24 cellular contexts compared by ENCODE assay signal in the genomic region with DNA sequence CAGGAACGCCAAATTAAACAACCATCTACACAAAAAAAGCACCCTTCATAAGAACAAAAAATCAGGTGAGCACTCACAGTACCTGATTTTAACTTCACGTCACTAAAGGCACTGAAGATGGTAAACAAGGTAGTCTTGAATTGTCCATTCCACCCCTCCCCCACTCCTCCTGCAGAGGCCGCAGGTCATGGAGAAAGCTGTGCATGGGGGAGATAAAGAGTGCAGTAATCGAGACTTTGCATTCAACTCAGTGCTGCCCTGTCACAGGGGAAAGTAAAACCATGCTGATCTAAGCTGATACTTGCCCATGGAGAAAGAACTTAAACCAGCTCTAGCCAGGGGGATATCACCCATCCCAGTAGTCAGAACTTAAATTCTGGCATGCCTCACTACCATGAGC.
"Had no signal": no experiment of that assay in that cellular context is flagged by ENCODE, and none has a peak within 500 bp of the region (broad histone marks: within the 10 kb centered on the region; RNA-seq: fewer than 3 reads in every experiment).

No MANE protein-coding gene starts in this region.

- H3K27me3 ChIP-seq: neural progenitor cell, ovary, right lobe of liver, sigmoid colon, stomach, thyroid gland, tibial nerve, upper lobe of left lung, vagina had no signal

- H3K9ac ChIP-seq: neural progenitor cell, parathyroid adenoma had no signal

- H3K4me1 ChIP-seq: neural progenitor cell, parathyroid adenoma, psoas muscle, right lobe of liver, sigmoid colon, stomach, thyroid gland, tibial nerve, upper lobe of left lung, vagina had no signal

- ATAC-seq: psoas muscle; right cardiac atrium; right lobe of liver; stimulated activated effector memory CD8-positive, alpha-beta T cell treated with anti-CD3 and anti-CD28 coated beads, Interleukin-12 subunit alpha, Interleukin-12 subunit beta, amount 100 ng/mL, for 72 hours; stimulated activated naive B cell treated with anti-CD40 and anti-IgM and Interleukin-4, amounts not matched to agents 10 μg/mL and 1 μg/mL and 100 μg/mL, for 72 hours had no signal

- H3K4me2 ChIP-seq: neural progenitor cell had no signal

- H2AFZ ChIP-seq: neural progenitor cell, parathyroid adenoma had no signal

- FAIRE-seq: small intestine had no signal

- H3K9me3 ChIP-seq: ovary, psoas muscle, right lobe of liver, sigmoid colon, stomach, thoracic aorta, thyroid gland, upper lobe of left lung, vagina had no signal

- H3K4me3 ChIP-seq: neural progenitor cell, ovary, psoas muscle, right lobe of liver, sigmoid colon, stomach, thoracic aorta, thyroid gland, tibial nerve, upper lobe of left lung, vagina had no signal

- DNase-seq: occipital lobe; ovary; posterior cingulate gyrus; psoas muscle; right cardiac atrium; right lobe of liver; sigmoid colon; small intestine; stimulated activated CD4-positive, alpha-beta T cell treated with anti-CD3 and anti-CD28 coated beads, Interleukin-15, amount 100 ng/mL, for 24 hours; stimulated activated CD4-positive, alpha-beta T cell treated with anti-CD3 and anti-CD28 coated beads, Interleukin-2, amount 100 ng/mL, for 24 hours; stimulated activated CD4-positive, alpha-beta T cell treated with anti-CD3 and anti-CD28 coated beads, Interleukin-2, amount 100 ng/mL, for 48 hours; stimulated activated CD4-positive, alpha-beta T cell treated with anti-CD3 and anti-CD28 coated beads, Interleukin-4, amount 100 ng/mL, for 24 hours; stimulated activated naive B cell treated with anti-CD40 and anti-IgM and Interleukin-4, amounts not matched to agents 10 μg/mL and 1 μg/mL and 100 μg/mL, for 72 hours; stimulated activated naive CD4-positive, alpha-beta T cell treated with Interleukin-2 at 50 U/mL for 16 hours; stomach; thyroid gland; trophoblast cell; upper lobe of left lung had no signal

- H3K36me3 ChIP-seq: neural progenitor cell, ovary, right lobe of liver, sigmoid colon, stomach, thoracic aorta, thyroid gland, tibial nerve, upper lobe of left lung, vagina had no signal

- H3K27ac ChIP-seq: neural progenitor cell, ovary, parathyroid adenoma, psoas muscle, right lobe of liver, sigmoid colon, stomach, thoracic aorta, thyroid gland, tibial nerve, upper lobe of left lung, vagina had no signal

- H3K79me2 ChIP-seq: parathyroid adenoma had no signal
